ENCODE assay signal across 29 cellular contexts in the genomic region with DNA sequence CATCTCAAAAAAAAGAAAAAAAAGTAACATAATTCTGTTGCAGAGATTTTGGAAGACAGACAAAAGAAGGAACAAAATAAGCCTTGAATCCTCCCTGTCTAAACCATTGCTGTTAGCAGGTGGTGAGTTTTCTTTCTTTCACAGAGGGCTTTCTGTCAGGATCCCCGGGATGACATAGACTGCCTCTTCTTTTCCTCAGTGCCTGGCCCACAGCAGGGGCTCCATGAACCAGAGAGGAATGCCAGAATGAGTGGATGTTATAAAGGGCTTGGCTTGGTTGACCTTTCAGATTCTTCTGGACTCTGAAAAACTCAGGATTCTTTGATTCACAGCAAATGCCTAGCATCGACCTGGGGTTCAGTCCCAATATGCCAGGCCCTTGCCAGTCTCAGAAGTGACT.
"Had no signal": no experiment of that assay in that cellular context is flagged by ENCODE, and none has a peak within 500 bp of the region (broad histone marks: within the 10 kb centered on the region; RNA-seq: fewer than 3 reads in every experiment).

No MANE protein-coding gene starts in this region.

- H3K36me3 Mint-ChIP-seq: activated CD4-positive, alpha-beta memory T cell treated with anti-CD3 and anti-CD28 coated beads for 36 hours had no signal

- H3K9me3 ChIP-seq: left lung, lower lobe of right lung, mucosa of descending colon, right atrium auricular region, stomach, thyroid gland had no signal

- FAIRE-seq: frontal cortex, islet of Langerhans had no signal

- H3K27ac ChIP-seq: epithelial cell of prostate, left lung, lower lobe of right lung, stomach, thyroid gland had no signal

- H3K27me3 ChIP-seq: left lung, right atrium auricular region, stomach, thyroid gland had no signal

- H3K36me3 ChIP-seq: lower lobe of right lung, right atrium auricular region, thyroid gland had no signal

- H3K4me1 Mint-ChIP-seq: activated CD4-positive, alpha-beta T cell treated with anti-CD3 and anti-CD28 coated beads, Interleukin-2, amount 10 ng/mL, durations not matched to agents 24 days and 14 days; activated T-helper 17 cell treated with anti-CD3 and anti-CD28 coated beads, Interleukin-2, amount 50 U/mL, for 72 hours had no signal

- H3K27ac Mint-ChIP-seq: activated CD4-positive, alpha-beta memory T cell treated with anti-CD3 and anti-CD28 coated beads for 36 hours; activated CD4-positive, alpha-beta T cell treated with anti-CD3 and anti-CD28 coated beads, Interleukin-2, amount 10 ng/mL, durations not matched to agents 24 days and 14 days; activated T-helper 17 cell treated with anti-CD3 and anti-CD28 coated beads, Interleukin-2, amount 50 U/mL, for 72 hours; stimulated activated memory B cell treated with anti-CD40 and anti-IgM and Interleukin-4, amounts not matched to agents 10 μg/mL and 1 μg/mL and 100 μg/mL, for 72 hours; T-helper 17 cell had no signal

- H3K9me3 Mint-ChIP-seq: activated CD4-positive, alpha-beta memory T cell treated with anti-CD3 and anti-CD28 coated beads for 36 hours; activated CD4-positive, alpha-beta T cell treated with anti-CD3 and anti-CD28 coated beads, Interleukin-2, amount 10 ng/mL, durations not matched to agents 24 days and 14 days; activated T-helper 17 cell treated with anti-CD3 and anti-CD28 coated beads, Interleukin-2, amount 50 U/mL, for 72 hours; nephron; stimulated activated memory B cell treated with anti-CD40 and anti-IgM and Interleukin-4, amounts not matched to agents 10 μg/mL and 1 μg/mL and 100 μg/mL, for 72 hours had no signal

- ATAC-seq: activated T-helper 17 cell treated with anti-CD3 and anti-CD28 coated beads, Interleukin-2, amount 50 U/mL, for 72 hours; left lung; lower lobe of right lung; mucosa of descending colon; stimulated activated memory B cell treated with anti-CD40 and anti-IgM and Interleukin-4, amounts not matched to agents 10 μg/mL and 1 μg/mL and 100 μg/mL, for 72 hours; T-helper 17 cell had no signal

- H3K27me3 Mint-ChIP-seq: activated CD4-positive, alpha-beta memory T cell treated with anti-CD3 and anti-CD28 coated beads for 36 hours; activated T-helper 17 cell treated with anti-CD3 and anti-CD28 coated beads, Interleukin-2, amount 50 U/mL, for 72 hours; stimulated activated memory B cell treated with anti-CD40 and anti-IgM and Interleukin-4, amounts not matched to agents 10 μg/mL and 1 μg/mL and 100 μg/mL, for 72 hours; T-helper 17 cell had no signal

- H3K4me2 ChIP-seq: smooth muscle cell had no signal

- DNase-seq: activated CD4-positive, alpha-beta memory T cell treated with anti-CD3 and anti-CD28 coated beads for 36 hours; activated CD4-positive, alpha-beta T cell treated with anti-CD3 and anti-CD28 coated beads, Interleukin-2, amount 10 ng/mL, durations not matched to agents 24 days and 14 days; activated CD4-positive, CD25-positive, alpha-beta regulatory T cell treated with anti-CD3 and anti-CD28 coated beads, Interleukin-2, amount 50 U/mL, for 72 hours; activated CD8-positive, alpha-beta memory T cell treated with anti-CD3 and anti-CD28 coated beads, Interleukin-2, amount 50 U/mL, for 4 hours; activated gamma-delta T cell treated with Interleukin-2 at 50 U/mL for 16 hours; activated naive CD4-positive, alpha-beta T cell treated with anti-CD3 and anti-CD28 coated beads, Interleukin-2, amount 50 U/mL, for 16 hours; activated T-cell treated with anti-CD3 and anti-CD28 coated beads, Interleukin-2, amount 50 U/mL, for 1 hour; amygdala; caudate nucleus; cortex of kidney; left lung; lower lobe of right lung; mesendoderm; mucosa of descending colon; nucleus accumbens; stimulated activated CD4-positive, alpha-beta T cell treated with anti-CD3 and anti-CD28 coated beads, Interleukin-1b, Interleukin-23, amount 100 ng/mL, for 48 hours; stimulated activated CD4-positive, alpha-beta T cell treated with anti-CD3 and anti-CD28 coated beads, Interleukin-4, amount 100 ng/mL, for 4 hours; stimulated activated CD8-positive, alpha-beta memory T cell treated with anti-CD3 and anti-CD28 coated beads, Interleukin-4, amount 100 ng/mL, for 48 hours; stomach; T-helper 17 cell; thyroid gland had no signal

- H3K4me3 ChIP-seq: left lung, lower lobe of right lung, mucosa of descending colon, right atrium auricular region, smooth muscle cell, stomach, thyroid gland had no signal

- H3K4me3 Mint-ChIP-seq: activated CD4-positive, alpha-beta memory T cell treated with anti-CD3 and anti-CD28 coated beads for 36 hours; activated CD4-positive, alpha-beta T cell treated with anti-CD3 and anti-CD28 coated beads, Interleukin-2, amount 10 ng/mL, durations not matched to agents 24 days and 14 days; activated T-helper 17 cell treated with anti-CD3 and anti-CD28 coated beads, Interleukin-2, amount 50 U/mL, for 72 hours; nephron; stimulated activated memory B cell treated with anti-CD40 and anti-IgM and Interleukin-4, amounts not matched to agents 10 μg/mL and 1 μg/mL and 100 μg/mL, for 72 hours; T-helper 17 cell had no signal
